In the genomic region with DNA sequence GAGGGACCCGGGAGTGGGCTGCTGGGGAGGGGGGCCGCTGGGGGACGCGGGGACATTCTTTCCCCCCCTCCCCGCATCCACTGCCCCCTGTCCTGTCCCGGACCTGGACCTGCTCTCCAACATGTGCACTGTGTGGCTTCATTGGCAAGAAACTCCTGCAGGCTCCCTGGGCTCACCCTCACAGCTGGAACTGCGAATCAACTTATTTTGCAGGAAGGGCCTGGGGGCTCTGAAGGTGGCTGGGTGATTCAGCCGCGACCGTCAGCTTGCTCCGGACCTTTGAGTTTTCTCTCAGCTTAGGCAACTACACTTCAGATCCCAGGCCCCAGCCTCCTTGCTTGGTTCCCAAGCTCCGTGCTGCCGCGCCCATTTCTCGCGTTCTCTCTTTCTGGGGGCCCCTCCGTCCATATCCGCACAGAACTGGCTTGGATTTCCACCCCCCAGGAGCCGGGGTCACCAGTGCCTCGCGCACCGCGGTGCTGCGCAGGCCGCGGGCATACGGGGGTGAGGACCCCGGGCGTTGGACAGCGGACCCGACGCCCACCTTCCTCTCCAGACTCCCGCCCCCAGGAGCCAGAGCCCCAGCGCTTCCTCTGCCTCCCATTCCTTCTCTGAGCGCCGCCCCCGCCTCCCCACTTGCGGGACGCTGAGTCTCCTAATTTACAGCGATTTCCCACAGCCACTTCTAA, we compare ENCODE assay signal across 8 cellular contexts. TPM values are rescaled to one million over a fixed set of nuclear protein-coding genes. Genes with fewer than 3 reads are reported as not detected.
DNase-seq lines count a peak whose midpoint lies in the region; ATAC-seq and TF ChIP-seq lines count a peak whose summit lies in the region.

No MANE protein-coding gene starts in this region.

- no peak overlapping the region for H3K27ac Mint-ChIP-seq in activated T-cell treated with anti-CD3 and anti-CD28 coated beads, Interleukin-2, amount 50 U/mL, for 72 hours
- H3K27ac Mint-ChIP-seq in stimulated activated naive B cell treated with anti-CD40 and anti-IgM and Interleukin-4, amounts not matched to agents 10 μg/mL and 1 μg/mL and 100 μg/mL, for 72 hours = peak overlapping the region; percentile 33

- H3K4me1 Mint-ChIP-seq in activated T-cell treated with anti-CD3 and anti-CD28 coated beads, Interleukin-2, amount 50 U/mL, for 72 hours (ENCODE audit: low read depth) = peaks cover 80% of the 10 kb centered on the region
- peaks cover 63 to 72% of the 10 kb centered on the region in 2 donors for H3K4me1 Mint-ChIP-seq in stimulated activated naive B cell treated with anti-CD40 and anti-IgM and Interleukin-4, amounts not matched to agents 10 μg/mL and 1 μg/mL and 100 μg/mL, for 72 hours

- DNase-seq in activated T-cell treated with anti-CD3 and anti-CD28 coated beads, Interleukin-2, amount 50 U/mL, for 72 hours = peak in 1 of 2 donors; percentile 8
- no peak for DNase-seq in activated T-cell treated with anti-CD3 and anti-CD28 coated beads, Interleukin-2, amount 50 U/mL, for 1 hour
- peak in 1 of 2 donors; percentile 72 for DNase-seq in ascending aorta (ENCODE audit: low spot score in 2 of 2)
- DNase-seq in stimulated activated naive B cell treated with anti-CD40 and anti-IgM and Interleukin-4, amounts not matched to agents 10 μg/mL and 1 μg/mL and 100 μg/mL, for 72 hours = no peak
- DNase-seq in iPS-NIHi11 (ENCODE audit: low spot score) = no peak

- peaks cover 0 to 5% of the 10 kb centered on the region in 2 donors for H3K36me3 ChIP-seq in ascending aorta
- H3K36me3 ChIP-seq in iPS-20b (ENCODE audit: insufficient read depth, low read depth, low read length) = no peaks in the 10 kb centered on the region

- H3K4me3 ChIP-seq in ascending aorta = peak overlapping the region; percentile 98
- peak overlapping the region; percentile 66 for H3K4me3 ChIP-seq in iPS-20b (ENCODE audit: low read length)

- H3K36me3 Mint-ChIP-seq in activated T-cell treated with anti-CD3 and anti-CD28 coated beads, Interleukin-2, amount 50 U/mL, for 72 hours (ENCODE audit: insufficient read depth in 2 of 2) = peaks cover 1 to 3% of the 10 kb centered on the region in 2 donors
- peaks cover 9 to 18% of the 10 kb centered on the region in 2 donors for H3K36me3 Mint-ChIP-seq in stimulated activated naive B cell treated with anti-CD40 and anti-IgM and Interleukin-4, amounts not matched to agents 10 μg/mL and 1 μg/mL and 100 μg/mL, for 72 hours

- H3K9ac ChIP-seq in iPS-20b (ENCODE audit: low read depth, low read length) = no peak overlapping the region

- H3K9me3 ChIP-seq in ascending aorta (no peaks in the 10 kb centered on the region), iPS-20b (ENCODE audit: insufficient read depth, low read depth, low read length) (no peaks in the 10 kb centered on the region)

- peaks cover 9% of the 10 kb centered on the region for H3K27me3 Mint-ChIP-seq in activated T-cell treated with anti-CD3 and anti-CD28 coated beads, Interleukin-2, amount 50 U/mL, for 72 hours (ENCODE audit: low read depth)
- H3K27me3 Mint-ChIP-seq in stimulated activated naive B cell treated with anti-CD40 and anti-IgM and Interleukin-4, amounts not matched to agents 10 μg/mL and 1 μg/mL and 100 μg/mL, for 72 hours = no peaks in the 10 kb centered on the region

- ATAC-seq in activated T-cell treated with anti-CD3 and anti-CD28 coated beads, Interleukin-2, amount 50 U/mL, for 72 hours (replicated peaks in 1 of 2) = peak in 1 of 2 donors; percentile 0
- no peak for ATAC-seq in stimulated activated naive B cell treated with anti-CD40 and anti-IgM and Interleukin-4, amounts not matched to agents 10 μg/mL and 1 μg/mL and 100 μg/mL, for 72 hours (replicated peaks)
- ATAC-seq in GM19324 (IDR thresholded peaks at IDR 0.05; ENCODE audit: low FRiP score, unreplicated experiment) (no peak), HG03045 (IDR thresholded peaks at IDR 0.05; ENCODE audit: unreplicated experiment) (no peak)

- peaks cover 13 to 48% of the 10 kb centered on the region in 2 donors for H3K4me1 ChIP-seq in ascending aorta
- peaks cover 8% of the 10 kb centered on the region for H3K4me1 ChIP-seq in iPS-20b (ENCODE audit: insufficient read depth, low read length)

- H3K9me3 Mint-ChIP-seq in activated T-cell treated with anti-CD3 and anti-CD28 coated beads, Interleukin-2, amount 50 U/mL, for 72 hours = no peaks in the 10 kb centered on the region
- H3K9me3 Mint-ChIP-seq in stimulated activated naive B cell treated with anti-CD40 and anti-IgM and Interleukin-4, amounts not matched to agents 10 μg/mL and 1 μg/mL and 100 μg/mL, for 72 hours = no peaks in the 10 kb centered on the region

- intact Hi-C loops in ascending aorta (cut with DNase I) = loop anchor here (1.0 to 5.0 kb wide), 3 partner anchors 9 to 295 kb away; no protein-coding TSS in a partner anchor

- H3K27ac ChIP-seq in ascending aorta = peak overlapping the region; percentile 96 to 99
- H3K27ac ChIP-seq in iPS-20b (ENCODE audit: low read length) = no peak overlapping the region

- peak overlapping the region; percentile 25 to 51 for H3K4me3 Mint-ChIP-seq in activated T-cell treated with anti-CD3 and anti-CD28 coated beads, Interleukin-2, amount 50 U/mL, for 72 hours
- H3K4me3 Mint-ChIP-seq in stimulated activated naive B cell treated with anti-CD40 and anti-IgM and Interleukin-4, amounts not matched to agents 10 μg/mL and 1 μg/mL and 100 μg/mL, for 72 hours = peak overlapping the region; percentile 72 to 97

- H3K27me3 ChIP-seq in ascending aorta (no peaks in the 10 kb centered on the region), iPS-20b (ENCODE audit: insufficient read depth, low read length) (peaks cover 84% of the 10 kb centered on the region)

- no peak for TF ChIP-seq CTCF in ascending aorta (IDR thresholded peaks at IDR 0.05)

RNA-seq across cellular contexts. Expression of gene AHNAK, which starts 0.5 kb away (rescaled TPM):
- 100 to 1,000 TPM in 1 of 2 donors, 10 to 100 TPM in 1; 80.3 to 131 TPM for total RNA-seq in activated T-cell treated with anti-CD3 and anti-CD28 coated beads, Interleukin-2, amount 50 U/mL, for 72 hours
- total RNA-seq in ascending aorta = 718 TPM

RNA-seq across cellular contexts. Expression of gene EEF1G, which starts 26.6 kb away (rescaled TPM):
- total RNA-seq in activated T-cell treated with anti-CD3 and anti-CD28 coated beads, Interleukin-2, amount 50 U/mL, for 72 hours = 1,000 to 10,000 TPM; 2,565 to 2,667 TPM
- total RNA-seq in ascending aorta = 1,083 TPM

RNA-seq across cellular contexts. Expression of gene TUT1, which starts 44.2 kb away (rescaled TPM):
- 10 to 100 TPM; 32.8 to 36.8 TPM for total RNA-seq in activated T-cell treated with anti-CD3 and anti-CD28 coated beads, Interleukin-2, amount 50 U/mL, for 72 hours
- total RNA-seq in ascending aorta = 18.4 TPM

RNA-seq across cellular contexts. Expression of gene MTA2, which starts 54.6 kb away (rescaled TPM):
- total RNA-seq in activated T-cell treated with anti-CD3 and anti-CD28 coated beads, Interleukin-2, amount 50 U/mL, for 72 hours = 100 to 1,000 TPM; 173 to 241 TPM
- 79.2 TPM for total RNA-seq in ascending aorta
